ENCODE assay signal across 2 cellular contexts in genomic region chr4:110290511-110290910, GRCh38.
TF ChIP-seq lines count a peak whose summit lies in the region.

No MANE protein-coding gene starts in this region.

TF ChIP-seq in SK-N-SH treated with all-trans-retinoic acid at 6 μM for 48 hours, 23 proteins besides CTCF, POLR2A, EP300 and RAD21 (continued from another document):
- TF ChIP-seq, protein P1, sequence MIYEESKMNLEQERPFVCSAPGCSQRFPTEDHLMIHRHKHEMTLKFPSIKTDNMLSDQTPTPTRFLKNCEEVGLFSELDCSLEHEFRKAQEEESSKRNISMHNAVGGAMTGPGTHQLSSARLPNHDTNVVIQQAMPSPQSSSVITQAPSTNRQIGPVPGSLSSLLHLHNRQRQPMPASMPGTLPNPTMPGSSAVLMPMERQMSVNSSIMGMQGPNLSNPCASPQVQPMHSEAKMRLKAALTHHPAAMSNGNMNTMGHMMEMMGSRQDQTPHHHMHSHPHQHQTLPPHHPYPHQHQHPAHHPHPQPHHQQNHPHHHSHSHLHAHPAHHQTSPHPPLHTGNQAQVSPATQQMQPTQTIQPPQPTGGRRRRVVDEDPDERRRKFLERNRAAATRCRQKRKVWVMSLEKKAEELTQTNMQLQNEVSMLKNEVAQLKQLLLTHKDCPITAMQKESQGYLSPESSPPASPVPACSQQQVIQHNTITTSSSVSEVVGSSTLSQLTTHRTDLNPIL (CRISPR knock-in tag; IDR thresholded peaks at IDR 0.05; ENCODE audit: low read depth) = peak; percentile 81
- TF ChIP-seq SNAI2 (CRISPR knock-in tag; IDR thresholded peaks at IDR 0.05) (no peak), BACH2 (CRISPR knock-in tag; IDR thresholded peaks at IDR 0.05; ENCODE audit: borderline replicate concordance) (no peak), ISL1 (CRISPR knock-in tag; IDR thresholded peaks at IDR 0.05) (peak; percentile 82)
TF ChIP-seq in SK-N-SH treated with all-trans-retinoic acid at 6 μM for 48 hours: peak in this region for 2.

TF ChIP-seq in SK-N-SH, 30 proteins besides CTCF, POLR2A, EP300 and RAD21 (continued from another document):
- TF ChIP-seq MAX (IDR thresholded peaks at IDR 0.05; ENCODE audit: low read depth) (no peak), PBX3 (IDR thresholded peaks at IDR 0.05) (no peak)
